In the genomic region with DNA sequence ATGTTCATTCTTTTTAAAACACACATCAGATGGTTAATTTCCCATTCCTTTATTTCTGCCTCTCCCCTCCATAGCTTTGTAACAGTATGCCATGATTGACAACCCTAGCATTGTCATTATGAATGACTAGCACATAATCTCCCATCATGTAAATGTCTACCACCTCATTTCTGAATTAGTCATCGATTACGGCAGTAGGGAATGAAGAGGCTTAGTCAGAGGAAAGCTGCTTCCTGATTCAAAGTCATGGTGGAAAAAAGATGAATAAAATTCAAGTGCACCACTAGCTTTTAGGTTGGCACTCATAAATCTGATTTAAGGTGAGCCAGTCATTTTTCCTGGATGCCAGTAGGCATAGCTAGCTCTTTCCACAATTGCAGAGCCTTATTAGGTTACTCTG, we compare ENCODE assay signal across 13 cellular contexts. TPM values are rescaled to one million over a fixed set of nuclear protein-coding genes. Genes with fewer than 3 reads are reported as not detected.
DNase-seq lines count a peak whose midpoint lies in the region; ATAC-seq and TF ChIP-seq lines count a peak whose summit lies in the region.
"Had no signal": no experiment of that assay in that cellular context is flagged by ENCODE, and none has a peak within 500 bp of the region (broad histone marks: within the 10 kb centered on the region; RNA-seq: fewer than 3 reads in every experiment).

No MANE protein-coding gene starts in this region.

- H3K9me3 ChIP-seq in HEK293 (ENCODE audit: control insufficient read depth, insufficient read depth, low read depth, low read length), result no peaks in the 10 kb centered on the region
- no peaks in the 10 kb centered on the region for H3K9me3 ChIP-seq in adipocyte (ENCODE audit: control insufficient read depth, low read length)
- no peaks in the 10 kb centered on the region for H3K9me3 ChIP-seq in right cardiac atrium (ENCODE audit: control insufficient read depth, low read length)
- H3K9me3 ChIP-seq: adrenal gland had no signal

- no peaks in the 10 kb centered on the region for H3K36me3 ChIP-seq in HEK293 (ENCODE audit: control insufficient read depth in 2 of 2, insufficient read depth in 1 of 2, low read length in 2 of 2)
- H3K36me3 ChIP-seq in adipocyte (ENCODE audit: control insufficient read depth, insufficient read depth, low read length, severe bottlenecking), result no peaks in the 10 kb centered on the region
- H3K36me3 ChIP-seq: adrenal gland had no signal

- ATAC-seq in right cardiac atrium, result no peak

- DNase-seq in A172 (ENCODE audit: low spot score), result peak; percentile 79
- DNase-seq in adipocyte (ENCODE audit: low read depth), result peak; percentile 30
- DNase-seq in hepatic stellate cell (ENCODE audit: low spot score), result peak; percentile 22
- no peak for DNase-seq in right cardiac atrium
- no peak for DNase-seq in NCI-H1694 (lab: John Stamatoyannopoulos, UW)
- no peak for DNase-seq in NCI-H345 (lab: John Stamatoyannopoulos, UW)
- DNase-seq in stimulated activated CD4-positive, alpha-beta T cell treated with anti-CD3 and anti-CD28 coated beads, Interleukin-4, amount 100 ng/mL, for 24 hours, result no peak
- DNase-seq: activated B cell treated with CpG ODN at 0.5 μM for 24 hours, adrenal gland, NCI-H524 had no signal

- no peak for TF ChIP-seq CTCF in HEK293 (tag by site-specific recombination; IDR thresholded peaks at IDR 0.05)

- H3K4me3 ChIP-seq in HEK293 (ENCODE audit: low read depth, low read length), result no peak overlapping the region
- H3K4me3 ChIP-seq in adipocyte (ENCODE audit: low read length), result no peak overlapping the region
- H3K4me3 ChIP-seq in right cardiac atrium (ENCODE audit: low read length), result no peak overlapping the region
- H3K4me3 ChIP-seq: adrenal gland had no signal

- H3K9ac ChIP-seq in adipocyte (ENCODE audit: low read length), result no peak overlapping the region

- H3K27ac ChIP-seq in HEK293 (ENCODE audit: extremely low read depth, low read depth, low read length) (no peak overlapping the region), right cardiac atrium (ENCODE audit: low read length) (no peak overlapping the region)
- H3K27ac ChIP-seq: adrenal gland had no signal

- H3K4me1 ChIP-seq in HEK293 (ENCODE audit: control insufficient read depth, insufficient read depth, low read length), result no peaks in the 10 kb centered on the region
- H3K4me1 ChIP-seq in adipocyte (ENCODE audit: control insufficient read depth, insufficient read depth, low read length), result no peaks in the 10 kb centered on the region
- no peaks in the 10 kb centered on the region for H3K4me1 ChIP-seq in right cardiac atrium (ENCODE audit: control insufficient read depth, insufficient read depth, low read length)
- H3K4me1 ChIP-seq: adrenal gland had no signal

- 84% methylated on average over 2 of the region's 2 CpGs for WGBS in right cardiac atrium

- H3K27me3 ChIP-seq in adipocyte (replicated peaks; ENCODE audit: control insufficient read depth, insufficient read depth, low read length), result peaks cover 5% of the 10 kb centered on the region
- H3K27me3 ChIP-seq in right cardiac atrium (ENCODE audit: control insufficient read depth, insufficient read depth), result no peaks in the 10 kb centered on the region
- H3K27me3 ChIP-seq: adrenal gland had no signal

- intact Hi-C loops in right cardiac atrium (cut with DNase I), result no loop called here

- POLR2A ChIA-PET in HEK293 (lab: Yijun Ruan, JAX), result no interaction called here

- CTCF ChIA-PET in HEK293 (lab: Yijun Ruan, JAX), result no interaction called here

TF ChIP-seq in HEK293, 187 proteins besides CTCF, POLR2A, EP300 and RAD21:
- TF ChIP-seq ZNF555 (tag by site-specific recombination; conservative IDR thresholded peaks at IDR 0.05) (no peak), IKZF3 (tag by site-specific recombination; IDR thresholded peaks at IDR 0.05) (no peak), SP7 (tag by site-specific recombination; IDR thresholded peaks at IDR 0.05) (0 out of 2 replicates have a peak, but pooled peaks have one; percentile 26), SALL2 (tag by site-specific recombination; IDR thresholded peaks at IDR 0.05; ENCODE audit: borderline replicate concordance) (no peak), ZNF223 (tag by site-specific recombination; IDR thresholded peaks at IDR 0.05) (no peak), ZNF184 (tag by site-specific recombination; IDR thresholded peaks at IDR 0.05) (peak; percentile 55; the same call in 1 of the 2 replicates), ZNF248 (tag by site-specific recombination; IDR thresholded peaks at IDR 0.05) (no peak), ZNF404 (tag by site-specific recombination; IDR thresholded peaks at IDR 0.05) (no peak), ZNF560 (tag by site-specific recombination; IDR thresholded peaks at IDR 0.05; ENCODE audit: borderline replicate concordance) (no peak), REPIN1 (tag by site-specific recombination; IDR thresholded peaks at IDR 0.05; ENCODE audit: low read depth) (no peak)

RNA-seq across cellular contexts. Expression of a gene that starts 19.1 kb away (rescaled TPM):
- total RNA-seq in A172 (2014; rRNA removed; shearing (Covaris generic)), result not detected in 2 replicates
- not detected for total RNA-seq in right cardiac atrium
- not detected for polyA plus RNA-seq in right cardiac atrium
- total RNA-seq: activated B cell treated with CpG ODN at 0.5 μM for 24 hours, SK-MEL-5, skeletal muscle tissue had no signal

Comparison
In these comparisons a context has a peak if more than half of its experiments do, and no peak if none do; other contexts are left out.
1. DNase-seq: peak in A172 (single experiment), adipocyte (single experiment) and hepatic stellate cell (single experiment); none in right cardiac atrium (0 of 3), NCI-H1694 (single experiment), NCI-H345 (single experiment) and stimulated activated CD4-positive, alpha-beta T cell treated with anti-CD3 and anti-CD28 coated beads, Interleukin-4, amount 100 ng/mL, for 24 hours (single experiment).